25 cellular contexts compared by ENCODE assay signal in genomic region chr11:10573028-10573427, GRCh38. TPM values are rescaled to one million over a fixed set of nuclear protein-coding genes. Genes with fewer than 3 reads are reported as not detected.
A peak's percentile ranks its signal among the peaks of the same experiment; 100 is the strongest.
DNase-seq lines count a peak whose midpoint lies in the region; ATAC-seq and TF ChIP-seq lines count a peak whose summit lies in the region.
"Had no signal": no experiment of that assay in that cellular context is flagged by ENCODE, and none has a peak within 500 bp of the region (broad histone marks: within the 10 kb centered on the region; RNA-seq: fewer than 3 reads in every experiment).

No MANE protein-coding gene starts in this region.

- H3K9me2 ChIP-seq in Karpas-422 (replicated peaks; ENCODE audit: insufficient read depth, low read length), result no peaks in the 10 kb centered on the region

- intact Hi-C loops in left ventricle myocardium inferior (cut with micrococcal nuclease), result no loop called here
- intact Hi-C loops in heart left ventricle (cut with DNase I), result no loop called here
- intact Hi-C loops in dorsolateral prefrontal cortex (cut with DNase I), result no loop called here
- intact Hi-C loops in psoas muscle (cut with DNase I), result no loop called here

- H3K4me3 ChIP-seq in left ventricle myocardium inferior (no peak overlapping the region), heart left ventricle (no peak overlapping the region), dorsolateral prefrontal cortex (no peak overlapping the region), psoas muscle (no peak overlapping the region), Karpas-422 (ENCODE audit: low read length) (no peak overlapping the region)
- H3K4me3 ChIP-seq: MG63, Peyer's patch, SJSA1 had no signal

- H3K4me2 ChIP-seq in Karpas-422 (ENCODE audit: low read depth, low read length, poor library complexity, severe bottlenecking), result no peak overlapping the region

- H3K4me1 ChIP-seq in left ventricle myocardium inferior (peaks cover 27% of the 10 kb centered on the region), heart left ventricle (peaks cover 0 to 32% (median 8%) of the 10 kb centered on the region in 12 donors), psoas muscle (peaks cover 27% of the 10 kb centered on the region), Karpas-422 (ENCODE audit: low read length) (no peaks in the 10 kb centered on the region)
- H3K4me1 ChIP-seq: Peyer's patch, SJSA1 had no signal

- no peak overlapping the region for H2AFZ ChIP-seq in Karpas-422 (ENCODE audit: low read length)

- H3K36me3 ChIP-seq in left ventricle myocardium inferior (peaks cover 3% of the 10 kb centered on the region), heart left ventricle (peaks cover 0 to 10% (median 0%) of the 10 kb centered on the region in 9 donors), psoas muscle (ENCODE audit: insufficient read depth in 1 of 2, low read depth in 1 of 2) (no peaks in the 10 kb centered on the region), Karpas-422 (ENCODE audit: insufficient read depth, low read length) (no peaks in the 10 kb centered on the region)
- H3K36me3 ChIP-seq: MG63, SJSA1 had no signal

- H3K27me3 ChIP-seq in left ventricle myocardium inferior (ENCODE audit: low read depth), result no peaks in the 10 kb centered on the region
- no peaks in the 10 kb centered on the region for H3K27me3 ChIP-seq in heart left ventricle
- H3K27me3 ChIP-seq in dorsolateral prefrontal cortex, result no peaks in the 10 kb centered on the region
- no peaks in the 10 kb centered on the region for H3K27me3 ChIP-seq in psoas muscle (ENCODE audit: insufficient read depth in 3 of 3, low read length in 2 of 3)
- H3K27me3 ChIP-seq in Karpas-422 (ENCODE audit: low read length), result no peaks in the 10 kb centered on the region; the same call in 1 of the 2 replicates
- H3K27me3 ChIP-seq: MG63, Peyer's patch, SJSA1 had no signal

- H3K27ac ChIP-seq in left ventricle myocardium inferior (replicated peaks) (peak overlapping the region; percentile 31), heart left ventricle (peak overlapping the region in 4 of 12 donors; percentile 22 to 43 (median 32)), dorsolateral prefrontal cortex (peak overlapping the region in 44 of 59 donors; percentile 4 to 83 (median 58)), psoas muscle (peak overlapping the region; percentile 40), Karpas-422 (ENCODE audit: low read length) (no peak overlapping the region)
- H3K27ac ChIP-seq: C4-2B, Peyer's patch, SJSA1 had no signal

- ATAC-seq in heart left ventricle (no peak), psoas muscle (peak in 2 of 4 donors; percentile 21 to 26)
- ATAC-seq in stimulated activated naive CD8-positive, alpha-beta T cell treated with anti-CD3 and anti-CD28 coated beads, Interleukin-15, Interleukin-2, amounts not matched to agents 100 U/mL and 50 U/mL, for 24 hours, result no peak

- no peaks in the 10 kb centered on the region for H4K20me1 ChIP-seq in Karpas-422 (ENCODE audit: insufficient read depth, low read depth, low read length)

- TF ChIP-seq CTCF in left ventricle myocardium inferior (IDR thresholded peaks at IDR 0.05; ENCODE audit: borderline replicate concordance) (no peak), heart left ventricle (IDR thresholded peaks at IDR 0.05) (no peak), dorsolateral prefrontal cortex (IDR thresholded peaks at IDR 0.05 in 54 of 56, conservative IDR thresholded peaks at IDR 0.05 in 2 of 56; ENCODE audit: low read depth in 1 of 56, partially characterized antibody in 56 of 56) (no peak), psoas muscle (IDR thresholded peaks at IDR 0.05) (no peak)

- H3K9me3 ChIP-seq in left ventricle myocardium inferior (replicated peaks), result no peaks in the 10 kb centered on the region
- H3K9me3 ChIP-seq in heart left ventricle, result no peaks in the 10 kb centered on the region
- no peaks in the 10 kb centered on the region for H3K9me3 ChIP-seq in psoas muscle
- H3K9me3 ChIP-seq in Karpas-422 (ENCODE audit: low read length), result no peaks in the 10 kb centered on the region
- H3K9me3 ChIP-seq: MG63, Peyer's patch, SJSA1 had no signal

- no peak for TF ChIP-seq POLR2A in heart left ventricle (IDR thresholded peaks at IDR 0.05)

- no peak overlapping the region for H3K9ac ChIP-seq in Karpas-422 (ENCODE audit: low read length)

- H3K79me2 ChIP-seq in Karpas-422 (ENCODE audit: low read length), result no peaks in the 10 kb centered on the region

- DNase-seq in left ventricle myocardium inferior, result no peak
- DNase-seq in heart left ventricle, result no peak
- DNase-seq in dorsolateral prefrontal cortex, result no peak
- DNase-seq in psoas muscle, result no peak
- DNase-seq in NCI-H748 treated with DMSO at 0.1 percent for 48 hours (lab: John Stamatoyannopoulos, UW), result no peak
- DNase-seq in Karpas-422, result no peak
- no peak for DNase-seq in stimulated activated naive CD8-positive, alpha-beta T cell treated with anti-CD3 and anti-CD28 coated beads, Interleukin-15, Interleukin-2, amounts not matched to agents 100 U/mL and 50 U/mL, for 24 hours
- DNase-seq: AML-193; CD8-positive, alpha-beta memory T cell; GDM1; GOT3; HCEC 1CT; MG63; NCI-H1417; NCI-H1694 treated with DMSO at 0.1 percent for 48 hours; NCI-H2081 treated with DMSO at 0.1 percent for 48 hours; NCI-H2171 treated with DMSO at 0.1 percent for 48 hours; NCI-H524 treated with DMSO at 0.1 percent for 48 hours; Peyer's patch had no signal

RNA-seq across cellular contexts. Expression of gene LYVE1, which starts 4.6 kb away (rescaled TPM):
- total RNA-seq in left ventricle myocardium inferior (41.1 TPM), heart left ventricle (100 to 1,000 TPM in 1 of 9 donors, 10 to 100 TPM in 7, 1 to 10 TPM in 1; 8.1 to 163 (median 36.6) TPM), dorsolateral prefrontal cortex (10 to 100 TPM in 45 of 120 experiments, 1 to 10 TPM in 75; 2.0 to 88.5 (median 7.9) TPM), psoas muscle (10 to 100 TPM; 17.4 to 37.0 (median 32.8) TPM)
- polyA plus RNA-seq in heart left ventricle (10 to 100 TPM in 1 of 2 donors, 1 to 10 TPM in 1; 8.5 to 15.5 TPM), psoas muscle (10 to 100 TPM in 1 of 3 donors, 1 to 10 TPM in 2; 5.2 to 12.9 (median 5.7) TPM)
- not detected in 2 replicates for total RNA-seq in Karpas-422 (2014; rRNA removed; shearing (Covaris generic); ENCODE audit: low replicate concordance)
- total RNA-seq: A172; CD8-positive, alpha-beta memory T cell; Daoy; LHCN-M2; OCI-LY7; SJSA1 had no signal
- polyA plus RNA-seq: CD8-positive, alpha-beta memory T cell had no signal

RNA-seq across cellular contexts. Expression of gene RNF141, which starts 32.0 kb away (rescaled TPM):
- 39.2 TPM for total RNA-seq in left ventricle myocardium inferior
- total RNA-seq in heart left ventricle, result 10 to 100 TPM; 18.8 to 42.8 (median 36.5) TPM
- polyA plus RNA-seq in heart left ventricle, result 10 to 100 TPM in 1 of 2 donors, 1 to 10 TPM in 1; 7.8 to 11.6 TPM
- total RNA-seq in dorsolateral prefrontal cortex, result 100 to 1,000 TPM in 15 of 120 experiments, 10 to 100 TPM in 105; 47.2 to 142 (median 77.9) TPM
- 10 to 100 TPM; 16.6 to 42.2 (median 36.1) TPM for total RNA-seq in psoas muscle
- 10 to 100 TPM in 2 of 3 donors, 1 to 10 TPM in 1; 5.0 to 13.7 (median 11.7) TPM for polyA plus RNA-seq in psoas muscle
- total RNA-seq in Karpas-422 (2014; rRNA removed; shearing (Covaris generic); ENCODE audit: low replicate concordance), result 10.5 and 12.2 TPM in 2 replicates
